19 cellular contexts compared by ENCODE assay signal in genomic region chr12:131117438-131118245, GRCh38.
DNase-seq lines count a peak whose midpoint lies in the region; ATAC-seq and TF ChIP-seq lines count a peak whose summit lies in the region.
"Had no signal": no experiment of that assay in that cellular context is flagged by ENCODE, and none has a peak within 500 bp of the region (broad histone marks: within the 10 kb centered on the region; RNA-seq: fewer than 3 reads in every experiment).

No MANE protein-coding gene starts in this region.

- H3K4me1 Mint-ChIP-seq in chondrocyte (ENCODE audit: low read depth): peaks cover 9% of the 10 kb centered on the region
- H3K4me1 Mint-ChIP-seq in osteocyte (ENCODE audit: unreplicated experiment): peaks cover 21% of the 10 kb centered on the region
- H3K4me1 Mint-ChIP-seq: CD8-positive, alpha-beta memory T cell had no signal

- TF ChIP-seq POLR2A in uterus (IDR thresholded peaks at IDR 0.05): no peak

- H3K27ac Mint-ChIP-seq in chondrocyte (ENCODE audit: unreplicated experiment) (no peak overlapping the region), osteocyte (ENCODE audit: unreplicated experiment) (peak overlapping the region; percentile 16)
- H3K27ac Mint-ChIP-seq: CD8-positive, alpha-beta memory T cell; HFFc6 had no signal

- H3K9me3 Mint-ChIP-seq in chondrocyte (ENCODE audit: low read depth) (no peaks in the 10 kb centered on the region), osteocyte (ENCODE audit: unreplicated experiment) (no peaks in the 10 kb centered on the region)
- H3K9me3 Mint-ChIP-seq: CD8-positive, alpha-beta memory T cell had no signal

- H3K9me3 ChIP-seq in right atrium auricular region (no peaks in the 10 kb centered on the region), uterus (no peaks in the 10 kb centered on the region), hepatocyte (ENCODE audit: low read depth) (no peaks in the 10 kb centered on the region)
- H3K9me3 ChIP-seq: BLaER1 treated with 17β-estradiol and CSF1 and Interleukin-3, amounts not matched to agents 10 nM and 100 nM had no signal

- H3K36me3 ChIP-seq in right atrium auricular region (peaks cover 66% of the 10 kb centered on the region), uterus (no peaks in the 10 kb centered on the region), hepatocyte (replicated peaks; ENCODE audit: insufficient read depth, low read depth) (no peaks in the 10 kb centered on the region)

- no peak overlapping the region for H3K4me2 ChIP-seq in hepatocyte

- H3K27me3 Mint-ChIP-seq in chondrocyte (ENCODE audit: low read depth) (peaks cover 7% of the 10 kb centered on the region), osteocyte (ENCODE audit: unreplicated experiment) (peaks cover 3% of the 10 kb centered on the region)

- H3K79me2 ChIP-seq in hepatocyte: no peaks in the 10 kb centered on the region

- no peak overlapping the region for H3K4me3 Mint-ChIP-seq in chondrocyte (ENCODE audit: unreplicated experiment)
- no peak overlapping the region for H3K4me3 Mint-ChIP-seq in osteocyte (ENCODE audit: unreplicated experiment)
- H3K4me3 Mint-ChIP-seq: CD8-positive, alpha-beta memory T cell; HFFc6 had no signal

- no peak overlapping the region for H3K27ac ChIP-seq in right atrium auricular region
- peak overlapping the region; percentile 46 to 56 for H3K27ac ChIP-seq in uterus
- H3K27ac ChIP-seq in hepatocyte: no peak overlapping the region
- H3K27ac ChIP-seq: BLaER1 treated with 17β-estradiol and CSF1 and Interleukin-3, amounts not matched to agents 10 nM and 100 nM had no signal

- no peak for TF ChIP-seq CTCF in right atrium auricular region (IDR thresholded peaks at IDR 0.05)
- no peak for TF ChIP-seq CTCF in chondrocyte (IDR thresholded peaks at IDR 0.05)
- no peak for TF ChIP-seq CTCF in osteocyte (IDR thresholded peaks at IDR 0.05)
- TF ChIP-seq CTCF in uterus (IDR thresholded peaks at IDR 0.05): no peak
- no peak for TF ChIP-seq CTCF in hepatocyte (IDR thresholded peaks at IDR 0.05; ENCODE audit: poor library complexity)

- H4K20me1 ChIP-seq in hepatocyte (ENCODE audit: insufficient read depth, poor library complexity, severe bottlenecking): no peaks in the 10 kb centered on the region

- no peak overlapping the region for H2AFZ ChIP-seq in hepatocyte

- no peaks in the 10 kb centered on the region for H3K9me2 ChIP-seq in hepatocyte (replicated peaks; ENCODE audit: insufficient read depth)

- no peak for ATAC-seq in Right ventricle myocardium superior (ENCODE audit: poor library complexity)

- DNase-seq in Right ventricle myocardium superior (peak; percentile 15), right atrium auricular region (ENCODE audit: low spot score) (no peak), chondrocyte (ENCODE audit: low spot score) (peak; percentile 17), osteocyte (ENCODE audit: extremely low spot score, unreplicated experiment) (no peak), uterus (peak in 1 of 2 donors; percentile 3), hepatocyte (ENCODE audit: low spot score) (no peak), NCI-H226 (no peak), DMS79 treated with DMSO at 0.1 percent for 48 hours (lab: John Stamatoyannopoulos, UW) (no peak)
- DNase-seq: DMS53, HFFc6, KBM-7, NCI-H1417, NCI-H187, NCI-H2107, NCI-H2227 treated with DMSO at 0.1 percent for 48 hours, NCI-H524, SIG-M5 had no signal

- H3K27me3 ChIP-seq in right atrium auricular region (no peaks in the 10 kb centered on the region), uterus (no peaks in the 10 kb centered on the region), hepatocyte (no peaks in the 10 kb centered on the region)

- 79% methylated on average over 7 of the region's 7 CpGs for WGBS in hepatocyte (ENCODE audit: low lambda C conversion rate, missing lambda C conversion rate)

- peaks cover 0 to 36% of the 10 kb centered on the region in 2 donors for H3K4me1 ChIP-seq in right atrium auricular region
- no peaks in the 10 kb centered on the region for H3K4me1 ChIP-seq in uterus
- H3K4me1 ChIP-seq in hepatocyte (ENCODE audit: insufficient read depth): peaks cover 21% of the 10 kb centered on the region

- intact Hi-C loops in Right ventricle myocardium superior (cut with DNase I): no loop called here
- intact Hi-C loops in uterus (cut with DNase I; ENCODE audit: low total_unique reads): no loop called here

- H3K36me3 Mint-ChIP-seq in chondrocyte (ENCODE audit: low read depth): no peaks in the 10 kb centered on the region
- H3K36me3 Mint-ChIP-seq in osteocyte (ENCODE audit: unreplicated experiment): no peaks in the 10 kb centered on the region
- H3K36me3 Mint-ChIP-seq: CD8-positive, alpha-beta memory T cell had no signal

- H3K4me3 ChIP-seq in right atrium auricular region: no peak overlapping the region
- no peak overlapping the region for H3K4me3 ChIP-seq in uterus
- no peak overlapping the region for H3K4me3 ChIP-seq in hepatocyte
- H3K4me3 ChIP-seq: BLaER1 treated with 17β-estradiol and CSF1 and Interleukin-3, amounts not matched to agents 10 nM and 100 nM had no signal

Comparison
In these comparisons a context has a peak if more than half of its experiments do, and no peak if none do; other contexts are left out.
1. DNase-seq: peak in Right ventricle myocardium superior (single experiment) and chondrocyte (single experiment); none in right atrium auricular region (single experiment), osteocyte (single experiment), hepatocyte (single experiment), NCI-H226 (single experiment) and DMS79 treated with DMSO at 0.1 percent for 48 hours (single experiment).
2. H3K27ac ChIP-seq: peak in uterus (2 of 2); none in right atrium auricular region (0 of 2) and hepatocyte (single experiment).